9 cellular contexts compared by ENCODE assay signal in the genomic region with DNA sequence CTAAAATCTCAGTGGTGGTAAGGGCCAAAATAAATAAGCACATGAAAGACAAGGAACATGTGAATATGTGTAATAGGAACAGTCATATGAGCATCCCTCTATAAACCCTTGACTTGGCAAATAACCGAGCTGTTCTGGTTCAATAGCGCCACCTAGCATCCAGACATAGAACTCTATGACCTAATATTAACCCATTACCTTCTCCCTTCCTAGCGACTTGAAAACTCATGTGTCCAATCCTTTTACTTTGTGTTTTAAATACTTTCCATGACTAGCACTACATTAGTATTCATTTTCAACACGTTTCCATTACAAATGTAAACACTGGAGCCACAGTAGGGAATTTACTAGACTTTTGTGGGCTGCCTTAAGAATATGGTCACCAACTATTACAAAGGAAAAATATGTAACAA.
DNase-seq lines count a peak whose midpoint lies in the region; ATAC-seq, FAIRE-seq and TF ChIP-seq lines count a peak whose summit lies in the region.
"Had no signal": no experiment of that assay in that cellular context is flagged by ENCODE, and none has a peak within 500 bp of the region (broad histone marks: within the 10 kb centered on the region; RNA-seq: fewer than 3 reads in every experiment).

No MANE protein-coding gene starts in this region.

- CTCF ChIA-PET in CD8-positive, alpha-beta memory T cell (lab: Charles Lee): interaction anchor here (1.4 to 4.5 kb wide), 2 partner anchors 40 to 406 kb away, joined by 4 to 57 read pairs; no protein-coding TSS in a partner anchor

- no peak overlapping the region for H3K27ac ChIP-seq in OCI-LY3 (ENCODE audit: low read length)
- H3K27ac ChIP-seq in CD8-positive, alpha-beta memory T cell (ENCODE audit: low read depth, low read length): no peak overlapping the region
- H3K27ac ChIP-seq: neutrophil had no signal

- no peaks in the 10 kb centered on the region for H3K27me3 Mint-ChIP-seq in naive B cell
- no peaks in the 10 kb centered on the region for H3K27me3 Mint-ChIP-seq in CD8-positive, alpha-beta memory T cell

- peak; percentile 53 for TF ChIP-seq CTCF in OCI-LY3 (IDR thresholded peaks at IDR 0.05; ENCODE audit: low read depth, low read length)
- peak; percentile 53 for TF ChIP-seq CTCF in bronchial epithelial cell (IDR thresholded peaks at IDR 0.05; ENCODE audit: insufficient read depth, low read length, severe bottlenecking)

- no peak overlapping the region for H2AFZ ChIP-seq in OCI-LY3 (ENCODE audit: low read depth, low read length)

- H3K4me1 Mint-ChIP-seq in naive B cell: peaks cover 0 to 3% (median 2%) of the 10 kb centered on the region in 3 donors
- peaks cover 14 to 32% (median 29%) of the 10 kb centered on the region in 3 donors for H3K4me1 Mint-ChIP-seq in CD8-positive, alpha-beta memory T cell

- peaks cover 48% of the 10 kb centered on the region for H3K36me3 ChIP-seq in OCI-LY3 (replicated peaks; ENCODE audit: low read depth, low read length)
- no peaks in the 10 kb centered on the region for H3K36me3 ChIP-seq in bronchial epithelial cell (ENCODE audit: control insufficient read depth, insufficient read depth, low read length)
- H3K36me3 ChIP-seq in CD8-positive, alpha-beta memory T cell (ENCODE audit: insufficient read depth, low read length): no peaks in the 10 kb centered on the region
- H3K36me3 ChIP-seq: neutrophil had no signal

- peaks cover 0 to 7% (median 0%) of the 10 kb centered on the region in 7 donors for H3K9me3 Mint-ChIP-seq in naive B cell
- peaks cover 0 to 4% (median 0%) of the 10 kb centered on the region in 5 donors for H3K9me3 Mint-ChIP-seq in CD8-positive, alpha-beta memory T cell

- peaks cover 29% of the 10 kb centered on the region for H3K4me1 ChIP-seq in OCI-LY3 (ENCODE audit: low read length)
- H3K4me1 ChIP-seq in CD8-positive, alpha-beta memory T cell (ENCODE audit: insufficient read depth, low read length): no peaks in the 10 kb centered on the region

- no peaks in the 10 kb centered on the region for H3K9me3 ChIP-seq in OCI-LY3 (ENCODE audit: insufficient read depth, low read length)
- H3K9me3 ChIP-seq in CD8-positive, alpha-beta memory T cell (ENCODE audit: low read length): no peaks in the 10 kb centered on the region

- no peak overlapping the region for H3K27ac Mint-ChIP-seq in naive B cell
- H3K27ac Mint-ChIP-seq in CD8-positive, alpha-beta memory T cell: no peak overlapping the region

- H3K79me2 ChIP-seq in OCI-LY3 (ENCODE audit: low read length): peaks cover 39% of the 10 kb centered on the region

- H3K9ac ChIP-seq in OCI-LY3 (ENCODE audit: low read length): no peak overlapping the region

- POLR2A ChIA-PET in CD8-positive, alpha-beta memory T cell (lab: Charles Lee): no interaction called here

- no peak overlapping the region for H3K4me3 Mint-ChIP-seq in naive B cell
- H3K4me3 Mint-ChIP-seq in CD8-positive, alpha-beta memory T cell: no peak overlapping the region

- DNase-seq in COLO829 (ENCODE audit: low spot score) (peak; percentile 13), HS-5 (ENCODE audit: low read depth) (peak; percentile 96), bronchial epithelial cell (ENCODE audit: low read depth) (peak; percentile 56), naive B cell (peak; percentile 16)
- DNase-seq in CD8-positive, alpha-beta memory T cell: no peak

- no peak overlapping the region for H3K4me2 ChIP-seq in OCI-LY3 (ENCODE audit: low read length)

- peaks cover 17 to 25% of the 10 kb centered on the region in 2 donors for H3K36me3 Mint-ChIP-seq in naive B cell
- H3K36me3 Mint-ChIP-seq in CD8-positive, alpha-beta memory T cell: peaks cover 12 to 32% (median 23%) of the 10 kb centered on the region in 3 donors

- H3K27me3 ChIP-seq in OCI-LY3 (ENCODE audit: low read depth, low read length) (no peaks in the 10 kb centered on the region), bronchial epithelial cell (ENCODE audit: control insufficient read depth, insufficient read depth, low read length) (no peaks in the 10 kb centered on the region)
- H3K27me3 ChIP-seq in CD8-positive, alpha-beta memory T cell (ENCODE audit: insufficient read depth, low read length, poor library complexity, severe bottlenecking): no peaks in the 10 kb centered on the region
- H3K27me3 ChIP-seq: neutrophil had no signal

- FAIRE-seq in bronchial epithelial cell (lab: Jason Lieb, UNC): no peak

- H4K20me1 ChIP-seq in OCI-LY3 (ENCODE audit: insufficient read depth, low read length): peaks cover 4% of the 10 kb centered on the region; the same call in 1 of the 2 replicates

- no peak overlapping the region for H3K4me3 ChIP-seq in OCI-LY3 (ENCODE audit: low read length)
- no peak overlapping the region for H3K4me3 ChIP-seq in bronchial epithelial cell (ENCODE audit: low read depth, low read length)
- H3K4me3 ChIP-seq in CD8-positive, alpha-beta memory T cell (ENCODE audit: low read length): no peak overlapping the region

- no peak for ATAC-seq in naive B cell (ENCODE audit: low read depth in 2 of 2)
- ATAC-seq in HG02763 (IDR thresholded peaks at IDR 0.05; ENCODE audit: unreplicated experiment): no peak
- ATAC-seq in GM18861 (IDR thresholded peaks at IDR 0.05; ENCODE audit: unreplicated experiment): no peak

Comparison
In these comparisons a context has a peak if more than half of its experiments do, and no peak if none do; other contexts are left out.
1. DNase-seq: peak in COLO829 (single experiment), HS-5 (single experiment), bronchial epithelial cell (single experiment) and naive B cell (single experiment); none in CD8-positive, alpha-beta memory T cell (0 of 5).